In genomic region chr10:86785021-86785420, GRCh38 we compare ENCODE assay signal across 25 cellular contexts. TPM values are rescaled to one million over a fixed set of nuclear protein-coding genes. Genes with fewer than 3 reads are reported as not detected.
DNase-seq lines count a peak whose midpoint lies in the region; ATAC-seq, FAIRE-seq and TF ChIP-seq lines count a peak whose summit lies in the region.
"Had no signal": no experiment of that assay in that cellular context is flagged by ENCODE, and none has a peak within 500 bp of the region (broad histone marks: within the 10 kb centered on the region; RNA-seq: fewer than 3 reads in every experiment).

No MANE protein-coding gene starts in this region.

- peaks cover 6% of the 10 kb centered on the region for H3K79me1 ChIP-seq in neuronal stem cell (ENCODE audit: low read depth, low read length)

- no peaks in the 10 kb centered on the region for H3K27me3 ChIP-seq in astrocyte (ENCODE audit: insufficient read depth, low read length)
- no peaks in the 10 kb centered on the region for H3K27me3 ChIP-seq in neuronal stem cell (ENCODE audit: control insufficient read depth in 3 of 3, insufficient read depth in 3 of 3, low read depth in 1 of 3, low read length in 3 of 3)
- H3K27me3 ChIP-seq: BLaER1, brain microvascular endothelial cell had no signal

- H3K27ac ChIP-seq in astrocyte (ENCODE audit: low read depth, low read length) (no peak overlapping the region), neuronal stem cell (replicated peaks; ENCODE audit: low read length) (peak overlapping the region; percentile 35)
- H3K27ac ChIP-seq: A549, BLaER1, brain microvascular endothelial cell, KMS-11, neutrophil had no signal

- H3K4me1 ChIP-seq in astrocyte (ENCODE audit: insufficient read depth, low read length) (peaks cover 10% of the 10 kb centered on the region), neuronal stem cell (ENCODE audit: control insufficient read depth in 2 of 2, insufficient read depth in 1 of 2, low read depth in 1 of 2, low read length in 2 of 2) (peaks cover 13% of the 10 kb centered on the region in 2 donors)

- no peak overlapping the region for H2BK120ac ChIP-seq in neuronal stem cell (ENCODE audit: low read depth, low read length)

- H3K4me3 ChIP-seq in AG10803 (ENCODE audit: low read length) (no peak overlapping the region), astrocyte (ENCODE audit: insufficient read depth, low read depth, low read length) (no peak overlapping the region), fibroblast of villous mesenchyme (ENCODE audit: low read depth, low read length) (no peak overlapping the region), neuronal stem cell (ENCODE audit: low read length in 2 of 2) (no peak overlapping the region)
- H3K4me3 ChIP-seq: A549, BLaER1 had no signal

- H3K36me3 Mint-ChIP-seq in astrocyte (ENCODE audit: low read depth, unreplicated experiment): peaks cover 6% of the 10 kb centered on the region

- DNase-seq in AG10803 (ENCODE audit: low read depth) (peak; percentile 73), astrocyte (ENCODE audit: low read depth) (no peak), fibroblast of villous mesenchyme (ENCODE audit: low read depth) (peak; percentile 45), neuronal stem cell (ENCODE audit: low spot score) (no peak), DMS53 (lab: John Stamatoyannopoulos, UW) (no peak), NCI-H82 treated with DMSO at 0.1 percent for 48 hours (lab: John Stamatoyannopoulos, UW; ENCODE audit: unreplicated experiment) (no peak)
- DNase-seq in stimulated activated CD4-positive, alpha-beta T cell treated with anti-CD3 and anti-CD28 coated beads, Interleukin-2, amount 100 ng/mL, for 24 hours: no peak
- DNase-seq: activated CD4-positive, alpha-beta T cell treated with anti-CD3 and anti-CD28 coated beads for 48 hours; activated CD8-positive, alpha-beta memory T cell treated with anti-CD3 and anti-CD28 coated beads, Interleukin-2, amount 10 ng/mL, durations not matched to agents 7 days and 5 days; brain microvascular endothelial cell; glutamatergic neuron; NCI-H1930; NCI-H345; NCI-H82; Right ventricle myocardium superior; stimulated activated CD4-positive, alpha-beta T cell treated with anti-CD3 and anti-CD28 coated beads, Interleukin-12 subunit alpha, Interleukin-12 subunit beta, amount 100 ng/mL, for 4 hours; T-cell had no signal

- no peak for ATAC-seq in GM18873 (IDR thresholded peaks at IDR 0.05; ENCODE audit: low FRiP score, unreplicated experiment)
- ATAC-seq: A549; activated CD8-positive, alpha-beta memory T cell treated with anti-CD3 and anti-CD28 coated beads, Interleukin-2, amount 10 ng/mL, durations not matched to agents 7 days and 5 days; left lobe of liver; T-cell had no signal

- no peak overlapping the region for H2AK5ac ChIP-seq in neuronal stem cell (ENCODE audit: low read depth, low read length)

- H3K9ac ChIP-seq in astrocyte (ENCODE audit: low read length): no peak overlapping the region
- H3K9ac ChIP-seq in neuronal stem cell (ENCODE audit: low read depth, low read length, poor library complexity): no peak overlapping the region
- H3K9ac ChIP-seq: BLaER1, KMS-11 had no signal

- no peak overlapping the region for H3K4ac ChIP-seq in neuronal stem cell (ENCODE audit: low read length)

- TF ChIP-seq CTCF in AG10803 (conservative IDR thresholded peaks at IDR 0.05; ENCODE audit: low read length) (no peak), astrocyte (IDR thresholded peaks at IDR 0.05; ENCODE audit: insufficient read depth, low read depth, low read length) (no peak), fibroblast of villous mesenchyme (IDR thresholded peaks at IDR 0.05; ENCODE audit: insufficient read depth, low read depth, low read length) (no peak)

- H3K36me3 ChIP-seq in astrocyte (ENCODE audit: insufficient read depth, low read length): no peaks in the 10 kb centered on the region
- peaks cover 0 to 2% of the 10 kb centered on the region in 2 donors for H3K36me3 ChIP-seq in neuronal stem cell (replicated peaks in 1 of 2; ENCODE audit: control insufficient read depth in 2 of 2, insufficient read depth in 2 of 2, low read length in 2 of 2)
- H3K36me3 ChIP-seq: BLaER1, brain microvascular endothelial cell, neutrophil had no signal

- H4K91ac ChIP-seq in neuronal stem cell (ENCODE audit: low read depth, low read length, poor library complexity): no peak overlapping the region

- no peaks in the 10 kb centered on the region for H3K9me3 Mint-ChIP-seq in astrocyte (ENCODE audit: unreplicated experiment)

- no CpG with 5 or more reads among the region's 3 CpGs for WGBS in neuronal stem cell (ENCODE audit: extremely low coverage in 2 of 2, insufficient read length in 2 of 2, insufficient replicate concordance in 1 of 2), 2 donors

- no peak overlapping the region for H3K18ac ChIP-seq in neuronal stem cell (ENCODE audit: low read length)

- no peak for FAIRE-seq in astrocyte (lab: Jason Lieb, UNC)
- FAIRE-seq: A549, D721Med had no signal

- peaks cover 9% of the 10 kb centered on the region for H3K4me1 Mint-ChIP-seq in astrocyte (ENCODE audit: low read depth, unreplicated experiment)

- H3K27me3 Mint-ChIP-seq in astrocyte (ENCODE audit: low read depth, unreplicated experiment): no peaks in the 10 kb centered on the region
- H3K27me3 Mint-ChIP-seq: activated CD8-positive, alpha-beta memory T cell treated with anti-CD3 and anti-CD28 coated beads, Interleukin-2, amount 10 ng/mL, durations not matched to agents 7 days and 5 days; activated naive CD8-positive, alpha-beta T cell; T-cell had no signal

- H2BK15ac ChIP-seq in neuronal stem cell (ENCODE audit: low read length): no peak overlapping the region

- no peak overlapping the region for H2BK12ac ChIP-seq in neuronal stem cell (ENCODE audit: low read length)

- no peak overlapping the region for H3K4me3 Mint-ChIP-seq in astrocyte (ENCODE audit: unreplicated experiment)
- H3K4me3 Mint-ChIP-seq: activated CD8-positive, alpha-beta memory T cell treated with anti-CD3 and anti-CD28 coated beads, Interleukin-2, amount 10 ng/mL, durations not matched to agents 7 days and 5 days; activated naive CD8-positive, alpha-beta T cell; T-cell had no signal

- H3K4me2 ChIP-seq in astrocyte (ENCODE audit: low read length): no peak overlapping the region
- H3K4me2 ChIP-seq in neuronal stem cell (ENCODE audit: insufficient read depth, low read length, poor library complexity, severe bottlenecking): no peak overlapping the region
- H3K4me2 ChIP-seq: A549, BLaER1, KMS-11 had no signal

- H2AFZ ChIP-seq in astrocyte (ENCODE audit: low read depth, low read length) (no peak overlapping the region), neuronal stem cell (ENCODE audit: low read length) (no peak overlapping the region)

- H3K9me3 ChIP-seq in astrocyte (ENCODE audit: insufficient read depth, low read depth, low read length): no peaks in the 10 kb centered on the region
- H3K9me3 ChIP-seq in neuronal stem cell (replicated peaks in 1 of 2; ENCODE audit: control insufficient read depth in 2 of 2, insufficient read depth in 1 of 2, low read depth in 1 of 2, low read length in 2 of 2): peaks cover 0 to 33% of the 10 kb centered on the region in 2 donors
- H3K9me3 ChIP-seq: A549, neutrophil had no signal

- peaks cover 89% of the 10 kb centered on the region for H3K79me2 ChIP-seq in astrocyte (ENCODE audit: insufficient read depth, low read length)

- no peak overlapping the region for H3K14ac ChIP-seq in neuronal stem cell (ENCODE audit: low read length)

- H3K27ac Mint-ChIP-seq in astrocyte (ENCODE audit: unreplicated experiment): peak overlapping the region; percentile 34
- H3K27ac Mint-ChIP-seq: activated CD8-positive, alpha-beta memory T cell treated with anti-CD3 and anti-CD28 coated beads, Interleukin-2, amount 10 ng/mL, durations not matched to agents 7 days and 5 days; activated naive CD8-positive, alpha-beta T cell; T-cell had no signal

- H4K20me1 ChIP-seq in astrocyte (ENCODE audit: insufficient read depth, low read length): peaks cover 70% of the 10 kb centered on the region
- H4K20me1 ChIP-seq: BLaER1 had no signal

- no peak overlapping the region for H3K23ac ChIP-seq in neuronal stem cell (ENCODE audit: low read depth, low read length, poor library complexity)

- H4K8ac ChIP-seq in neuronal stem cell (ENCODE audit: low read depth, low read length): no peak overlapping the region

- H2BK5ac ChIP-seq in neuronal stem cell (ENCODE audit: low read length): no peak overlapping the region

RNA-seq across cellular contexts. Expression of gene BMPR1A, which starts 28.6 kb away (rescaled TPM):
- 52.2 and 52.7 TPM in 2 replicates for total RNA-seq in astrocyte
- total RNA-seq in fibroblast of villous mesenchyme: 54.4 and 70.8 TPM in 2 replicates
- polyA plus RNA-seq in neuronal stem cell (2013, experiment 1 of 2): 24.6 TPM
- polyA plus RNA-seq in neuronal stem cell (2013, experiment 2 of 2): 25.2 TPM

Comparison
In these comparisons a context has a peak if more than half of its experiments do, and no peak if none do; other contexts are left out.
1. DNase-seq: peak in AG10803 (single experiment) and fibroblast of villous mesenchyme (single experiment); none in astrocyte (single experiment), neuronal stem cell (single experiment), stimulated activated CD4-positive, alpha-beta T cell treated with anti-CD3 and anti-CD28 coated beads, Interleukin-2, amount 100 ng/mL, for 24 hours (0 of 2), DMS53 (single experiment) and NCI-H82 treated with DMSO at 0.1 percent for 48 hours (single experiment).